Comparison of ENCODE assay signal across 7 cellular contexts in genomic region chr12:120639771-120640721, GRCh38. TPM values are rescaled to one million over a fixed set of nuclear protein-coding genes. Genes with fewer than 3 reads are reported as not detected.
DNase-seq lines count a peak whose midpoint lies in the region; ATAC-seq and TF ChIP-seq lines count a peak whose summit lies in the region.

TSS of gene CABP1 (plus strand) at chr12:120640626. CDS start at chr12:120640686, 60 bp downstream.

- WGBS in right cardiac atrium = 7% methylated on average over 56 of the region's 56 CpGs
- WGBS in lower leg skin, 2 donors = 11 to 18% methylated on average over 20 to 33 of the region's 56 CpGs

- intact Hi-C loops in right cardiac atrium (cut with DNase I) (loop anchor here in 2 of 4 donors (5.0 to 10.0 kb wide), 3 partner anchors 45 to 335 kb away; partner anchors contain the start of gene HNF1A (in 1 of the 2)), lower leg skin (cut with DNase I; ENCODE audit: low total_unique reads) (loop anchor here (10.0 kb wide), 2 partner anchors 55 to 455 kb away; partner anchors contain the start of gene POP5)

- no peak for TF ChIP-seq CTCF in lower leg skin (IDR thresholded peaks at IDR 0.05)

- DNase-seq in RPMI8226 (peak; percentile 43), right cardiac atrium (peak in 1 of 3 donors; percentile 64), lower leg skin (ENCODE audit: low spot score in 2 of 2) (no peak)
- peak; percentile 53 for DNase-seq in activated gamma-delta T cell treated with anti-CD3 and anti-CD28 coated beads, Interleukin-2, amount 50 U/mL, for 16 hours (ENCODE audit: low read depth)
- peak; percentile 11 to 64 for DNase-seq in stimulated activated CD4-positive, alpha-beta T cell treated with anti-CD3 and anti-CD28 coated beads, Interleukin-1b, Interleukin-23, amount 100 ng/mL, for 1 hour (ENCODE audit: low read depth in 2 of 2)

- no peaks in the 10 kb centered on the region for H3K27me3 ChIP-seq in right cardiac atrium (ENCODE audit: control insufficient read depth, insufficient read depth)

- H3K4me1 ChIP-seq in right cardiac atrium (ENCODE audit: control insufficient read depth, insufficient read depth, low read length) = no peaks in the 10 kb centered on the region

- H3K4me3 ChIP-seq in right cardiac atrium (ENCODE audit: low read length) (peak within 1 kb of the TSS; percentile 94), lower leg skin (ENCODE audit: low read depth, poor library complexity, severe bottlenecking) (no peak within 1 kb of the TSS)

- peak; percentile 74 for ATAC-seq in GM18907 (IDR thresholded peaks at IDR 0.05; ENCODE audit: unreplicated experiment)
- peak; percentile 64 for ATAC-seq in HG03095 (IDR thresholded peaks at IDR 0.05; ENCODE audit: unreplicated experiment)
- peak; percentile 57 to 60 for ATAC-seq in right cardiac atrium

- no peak within 1 kb of the TSS for H3K27ac ChIP-seq in right cardiac atrium (ENCODE audit: low read length)

- no peaks in the 10 kb centered on the region for H3K9me3 ChIP-seq in right cardiac atrium (ENCODE audit: control insufficient read depth, low read length)

- TF ChIP-seq POLR2A in lower leg skin (IDR thresholded peaks at IDR 0.05) = no peak

RNA-seq across cellular contexts. Expression of gene CABP1, which starts in this region (rescaled TPM):
- total RNA-seq in right cardiac atrium (1 to 10 TPM in 3 of 4 donors, under 1 TPM in 1; 0.89 to 4.0 (median 2.0) TPM), lower leg skin (under 1 TPM in 3 of 4 donors, not detected in 1; 0.39 to 0.94 (median 0.89) TPM)
- polyA plus RNA-seq in right cardiac atrium = 3.0 TPM

Comparison
In these comparisons a context has a peak if more than half of its experiments do, and no peak if none do; other contexts are left out.
1. DNase-seq: peak in RPMI8226 (single experiment), activated gamma-delta T cell treated with anti-CD3 and anti-CD28 coated beads, Interleukin-2, amount 50 U/mL, for 16 hours (single experiment) and stimulated activated CD4-positive, alpha-beta T cell treated with anti-CD3 and anti-CD28 coated beads, Interleukin-1b, Interleukin-23, amount 100 ng/mL, for 1 hour (2 of 2); none in lower leg skin (0 of 2).
2. Peak in every context shown above with its lines, with median percentiles within 50 percentile points of each other: ATAC-seq.